Comparison of ENCODE assay signal across 11 cellular contexts in genomic region chr12:46357438-46358324, GRCh38. TPM values are rescaled to one million over a fixed set of nuclear protein-coding genes. Genes with fewer than 3 reads are reported as not detected.
A peak's percentile ranks its signal among the peaks of the same experiment; 100 is the strongest.
DNase-seq lines count a peak whose midpoint lies in the region; ATAC-seq, FAIRE-seq and TF ChIP-seq lines count a peak whose summit lies in the region.
"Had no signal": no experiment of that assay in that cellular context is flagged by ENCODE, and none has a peak within 500 bp of the region (broad histone marks: within the 10 kb centered on the region; RNA-seq: fewer than 3 reads in every experiment).

No MANE protein-coding gene starts in this region.

- H3K27me3 ChIP-seq in CD4-positive, alpha-beta memory T cell (ENCODE audit: insufficient read depth, low read length), result no peaks in the 10 kb centered on the region
- H3K27me3 ChIP-seq in astrocyte (ENCODE audit: insufficient read depth, low read length) (no peaks in the 10 kb centered on the region), HepG2 (ENCODE audit: control insufficient read depth in 1 of 2, insufficient read depth in 2 of 2, low read length in 2 of 2) (no peaks in the 10 kb centered on the region)

- H3K4me3 Mint-ChIP-seq in CD4-positive, alpha-beta memory T cell, result no peak overlapping the region
- peak overlapping the region; percentile 17 for H3K4me3 Mint-ChIP-seq in astrocyte (ENCODE audit: unreplicated experiment)
- H3K4me3 Mint-ChIP-seq: brain; stimulated activated naive CD8-positive, alpha-beta T cell treated with anti-CD3 and anti-CD28 coated beads, Interleukin-15, Interleukin-2, amounts not matched to agents 100 ng/mL and 50 ng/mL, for 24 hours; T-cell had no signal

- peaks cover 20% of the 10 kb centered on the region for H3K4me1 ChIP-seq in CD4-positive, alpha-beta memory T cell (ENCODE audit: insufficient read depth, low read length)
- H3K4me1 ChIP-seq in astrocyte (ENCODE audit: insufficient read depth, low read length) (no peaks in the 10 kb centered on the region), HepG2 (ENCODE audit: insufficient read depth, low read length) (peaks cover 16% of the 10 kb centered on the region)

- H3K4me2 ChIP-seq in astrocyte (ENCODE audit: low read length) (no peak overlapping the region), HepG2 (ENCODE audit: low read depth, low read length) (no peak overlapping the region)

- ATAC-seq in HepG2, result peak; percentile 59
- no peak for ATAC-seq in HG02981 (IDR thresholded peaks at IDR 0.05; ENCODE audit: unreplicated experiment)

- no peaks in the 10 kb centered on the region for H3K79me2 ChIP-seq in astrocyte (ENCODE audit: insufficient read depth, low read length)
- no peaks in the 10 kb centered on the region for H3K79me2 ChIP-seq in HepG2 (ENCODE audit: insufficient read depth, low read length)

- H3K9me3 ChIP-seq in CD4-positive, alpha-beta memory T cell (ENCODE audit: control insufficient read depth in 1 of 2, low read length in 2 of 2), result no peaks in the 10 kb centered on the region
- H3K9me3 ChIP-seq in astrocyte (ENCODE audit: insufficient read depth, low read depth, low read length) (no peaks in the 10 kb centered on the region), HepG2 (ENCODE audit: low read length) (no peaks in the 10 kb centered on the region)

- no peak overlapping the region for H2AFZ ChIP-seq in astrocyte (ENCODE audit: low read depth, low read length)
- H2AFZ ChIP-seq in HepG2 (ENCODE audit: low read length), result no peak overlapping the region

- peaks cover 13 to 48% (median 34%) of the 10 kb centered on the region in 4 donors for H3K4me1 Mint-ChIP-seq in CD4-positive, alpha-beta memory T cell
- H3K4me1 Mint-ChIP-seq in astrocyte (ENCODE audit: low read depth, unreplicated experiment), result peaks cover 11% of the 10 kb centered on the region
- H3K4me1 Mint-ChIP-seq: brain had no signal

- peak; percentile 71 to 89 for TF ChIP-seq POLR2A in HepG2 (IDR thresholded peaks at IDR 0.05; ENCODE audit: insufficient read depth in 1 of 2, low read depth in 2 of 2, low read length in 2 of 2)

- TF ChIP-seq CTCF in astrocyte (IDR thresholded peaks at IDR 0.05; ENCODE audit: insufficient read depth, low read depth, low read length), result no peak
- no peak for TF ChIP-seq CTCF in HepG2 (CRISPR knock-in tag; IDR thresholded peaks at IDR 0.05)

- BruUV-seq in HepG2 (replicated peaks; lab: Mats Ljungman, UMichigan), result no TSS peak

- peaks cover 33% of the 10 kb centered on the region for H3K36me3 ChIP-seq in CD4-positive, alpha-beta memory T cell (ENCODE audit: insufficient read depth, low read length)
- H3K36me3 ChIP-seq in astrocyte (ENCODE audit: insufficient read depth, low read length) (peaks cover 39% of the 10 kb centered on the region), HepG2 (replicated peaks in 1 of 2; ENCODE audit: control insufficient read depth in 1 of 2, insufficient read depth in 2 of 2, low read length in 2 of 2) (peaks cover 4 to 23% of the 10 kb centered on the region in 2 experiments)

- peak; percentile 60 for TF ChIP-seq RAD21 in HepG2 (CRISPR knock-in tag; IDR thresholded peaks at IDR 0.05)

- H3K9ac ChIP-seq in astrocyte (ENCODE audit: low read length), result no peak overlapping the region
- no peak overlapping the region for H3K9ac ChIP-seq in HepG2 (ENCODE audit: insufficient read depth, low read depth, low read length)

- H3K36me3 Mint-ChIP-seq in CD4-positive, alpha-beta memory T cell, result peaks cover 36 to 43% of the 10 kb centered on the region in 2 donors
- H3K36me3 Mint-ChIP-seq in astrocyte (ENCODE audit: low read depth, unreplicated experiment), result peaks cover 9% of the 10 kb centered on the region

- CTCF ChIA-PET in CD4-positive, alpha-beta memory T cell (lab: Charles Lee; ENCODE audit: partially characterized antibody), result interaction anchor here (1.0 to 1.7 kb wide), 2 partner anchors 13 to 287 kb away, joined by 3 read pairs; no protein-coding TSS in a partner anchor
- CTCF ChIA-PET in HEK293T (lab: Yijun Ruan, JAX), result no interaction called here
- CTCF ChIA-PET in HepG2 (lab: Yijun Ruan, JAX; ENCODE audit: low intra/inter-chr PET ratio, low total read pairs), result no interaction called here

- DNase-seq in CD4-positive, alpha-beta memory T cell, result no peak
- DNase-seq in HEK293T (ENCODE audit: extremely low spot score), result no peak
- peak; percentile 67 for DNase-seq in astrocyte (ENCODE audit: low read depth)
- peak; percentile 75 for DNase-seq in HepG2 (ENCODE audit: low spot score)
- DNase-seq in NCI-H2081 treated with DMSO at 0.1 percent for 48 hours (lab: John Stamatoyannopoulos, UW), result no peak
- no peak for DNase-seq in stimulated activated CD4-positive, alpha-beta T cell treated with anti-CD3 and anti-CD28 coated beads, Interleukin-4, amount 100 ng/mL, for 24 hours
- no peak for DNase-seq in NCI-H446 treated with DMSO at 0.1 percent for 48 hours (lab: John Stamatoyannopoulos, UW)
- DNase-seq: T-cell had no signal

- H3K9me3 Mint-ChIP-seq in CD4-positive, alpha-beta memory T cell, result no peaks in the 10 kb centered on the region
- no peaks in the 10 kb centered on the region for H3K9me3 Mint-ChIP-seq in astrocyte (ENCODE audit: unreplicated experiment)
- H3K9me3 Mint-ChIP-seq: brain; stimulated activated naive CD8-positive, alpha-beta T cell treated with anti-CD3 and anti-CD28 coated beads, Interleukin-15, Interleukin-2, amounts not matched to agents 100 ng/mL and 50 ng/mL, for 24 hours; T-cell had no signal

- FAIRE-seq in astrocyte (lab: Jason Lieb, UNC), result peak; percentile 80
- FAIRE-seq in HepG2 (lab: Jason Lieb, UNC), result peak; percentile 42

- H3K4me3 ChIP-seq in CD4-positive, alpha-beta memory T cell (ENCODE audit: low read length in 2 of 2), result no peak overlapping the region
- H3K4me3 ChIP-seq in astrocyte (ENCODE audit: insufficient read depth, low read depth, low read length) (no peak overlapping the region), HepG2 (replicated peaks in 1 of 3; ENCODE audit: insufficient read depth in 1 of 3, low read depth in 2 of 3, low read length in 3 of 3) (no peak overlapping the region)

- POLR2A ChIA-PET in CD4-positive, alpha-beta memory T cell (lab: Charles Lee; ENCODE audit: partially characterized antibody), result interaction anchor here (0.8 to 3.2 kb wide), 7 partner anchors 10 to 304 kb away, joined by 3 to 28 read pairs (median 3); no protein-coding TSS in a partner anchor
- POLR2A ChIA-PET in HEK293T (lab: Yijun Ruan, JAX) (interaction anchor here (0.6 to 1.2 kb wide), 2 partner anchors 12 to 14 kb away, joined by 3 to 4 read pairs; no protein-coding TSS in a partner anchor), HepG2 (lab: Yijun Ruan, JAX) (interaction anchor here (0.7 to 4.5 kb wide), 11 partner anchors 7 to 626 kb away, joined by 3 to 23 read pairs (median 4); no protein-coding TSS in a partner anchor)

- H4K20me1 ChIP-seq in astrocyte (ENCODE audit: insufficient read depth, low read length) (peaks cover 54% of the 10 kb centered on the region), HepG2 (ENCODE audit: insufficient read depth, low read length) (peaks cover 50% of the 10 kb centered on the region)

- WGBS in HepG2 (ENCODE audit: low lambda C conversion rate), result 3% methylated on average over 6 of the region's 6 CpGs

- no peak overlapping the region for H3K27ac ChIP-seq in CD4-positive, alpha-beta memory T cell (ENCODE audit: low read depth, low read length)
- H3K27ac ChIP-seq in astrocyte (ENCODE audit: low read depth, low read length) (no peak overlapping the region), HepG2 (ENCODE audit: extremely low read length, insufficient read depth, low read length) (peak overlapping the region; percentile 10)

- peak overlapping the region in 5 of 7 donors; percentile 4 to 77 (median 5) for H3K27ac Mint-ChIP-seq in CD4-positive, alpha-beta memory T cell
- H3K27ac Mint-ChIP-seq in astrocyte (ENCODE audit: unreplicated experiment), result peak overlapping the region; percentile 4
- H3K27ac Mint-ChIP-seq: stimulated activated naive CD8-positive, alpha-beta T cell treated with anti-CD3 and anti-CD28 coated beads, Interleukin-15, Interleukin-2, amounts not matched to agents 100 ng/mL and 50 ng/mL, for 24 hours had no signal

- in situ Hi-C loops in HepG2 (cut with HindIII; ENCODE audit: extremely low pct_ligation_motif_present, low pct_unique_long_range_greater_than_20kb), result no loop called here

- intact Hi-C loops in CD4-positive, alpha-beta memory T cell (cut with micrococcal nuclease), result no loop called here
- intact Hi-C loops in HepG2 (cut with micrococcal nuclease; ENCODE audit: unreplicated experiment), result loop anchor here (5.0 kb wide), 1 partner anchor 320 kb away; no protein-coding TSS in a partner anchor

- TF ChIP-seq EP300 in HepG2 (IDR thresholded peaks at IDR 0.05; ENCODE audit: low read depth in 2 of 2, low read length in 2 of 2), result no peak
- no peak; the same call in 1 of the 2 replicates for TF ChIP-seq EP300 in HepG2 (CRISPR knock-in tag; IDR thresholded peaks at IDR 0.05; ENCODE audit: borderline replicate concordance)

- H3K27me3 Mint-ChIP-seq in CD4-positive, alpha-beta memory T cell, result no peaks in the 10 kb centered on the region
- H3K27me3 Mint-ChIP-seq in astrocyte (ENCODE audit: low read depth, unreplicated experiment), result no peaks in the 10 kb centered on the region
- H3K27me3 Mint-ChIP-seq: stimulated activated naive CD8-positive, alpha-beta T cell treated with anti-CD3 and anti-CD28 coated beads, Interleukin-15, Interleukin-2, amounts not matched to agents 100 ng/mL and 50 ng/mL, for 24 hours; T-cell had no signal

RNA-seq across cellular contexts. Expression of gene SLC38A2, which starts 14.9 kb away (rescaled TPM):
- total RNA-seq in CD4-positive, alpha-beta memory T cell, result 100 to 1,000 TPM; 200 to 208 TPM
- polyA plus RNA-seq in CD4-positive, alpha-beta memory T cell, result 10 to 100 TPM; 46.8 to 73.6 TPM
- total RNA-seq in astrocyte (378 and 421 TPM in 2 replicates), HepG2 (2016; rRNA removed; fragmentation: Illumina TruSeq; extraction: Trizol) (230 and 368 TPM in 2 replicates)
- 31.8 and 45.4 TPM in 2 replicates for total RNA-seq in HepG2 (2016; cell fraction: cytosol; rRNA removed; fragmentation: Illumina TruSeq; extraction: Trizol; ENCODE audit: low read depth)
- total RNA-seq in HepG2 (2016; cell fraction: insoluble cytoplasmic fraction; rRNA removed; fragmentation: Illumina TruSeq; extraction: Trizol), result 210 and 375 TPM in 2 replicates
- 98.8 and 127 TPM in 2 replicates for total RNA-seq in HepG2 (2016; cell fraction: membrane; rRNA removed; fragmentation: Illumina TruSeq; extraction: Trizol)
- 947 and 961 TPM in 2 replicates for total RNA-seq in HepG2 (2016; cell fraction: nucleus; rRNA removed; fragmentation: Illumina TruSeq; extraction: Trizol)
- 861 and 880 TPM in 2 replicates for polyA plus RNA-seq in HepG2 (2011; rRNA removed)
- 346 and 636 TPM in 2 replicates for polyA plus RNA-seq in HepG2 (2011; cell fraction: cytosol; rRNA removed)
- polyA plus RNA-seq in HepG2 (2011; cell fraction: nucleus; rRNA removed), result 926 and 1,239 TPM in 2 replicates
- 836 and 868 TPM in 2 replicates for polyA plus RNA-seq in HepG2 (2012)
- 8.1 TPM in 2 replicates for polyA plus RNA-seq in HepG2 (2016; cell fraction: cytosol; fragmentation: Illumina TruSeq; extraction: Trizol; ENCODE audit: low read depth)
- 138 and 148 TPM in 2 replicates for polyA plus RNA-seq in HepG2 (2016; cell fraction: insoluble cytoplasmic fraction; fragmentation: Illumina TruSeq; extraction: Trizol; ENCODE audit: low read depth)
- polyA plus RNA-seq in HepG2 (2016; cell fraction: membrane; fragmentation: Illumina TruSeq; extraction: Trizol; ENCODE audit: low read depth), result 24.1 and 28.9 TPM in 2 replicates
- polyA plus RNA-seq in HepG2 (2016; cell fraction: nucleus; fragmentation: Illumina TruSeq; extraction: Trizol; ENCODE audit: insufficient read depth, low read depth), result 882 and 909 TPM in 2 replicates
- polyA minus RNA-seq in HepG2 (2011; rRNA and poly(A)+ RNA removed; ENCODE audit: low replicate concordance), result 406 and 1,055 TPM in 2 replicates
- polyA minus RNA-seq in HepG2 (2011; cell fraction: cytosol; rRNA and poly(A)+ RNA removed), result 1,075 and 1,302 TPM in 2 replicates
- 2,125 and 2,864 TPM in 2 replicates for polyA minus RNA-seq in HepG2 (2011; cell fraction: nucleus; rRNA and poly(A)+ RNA removed)

Comparison
In these comparisons a context has a peak if more than half of its experiments do, and no peak if none do; other contexts are left out.
1. DNase-seq: peak in astrocyte (single experiment) and HepG2 (single experiment); none in CD4-positive, alpha-beta memory T cell (0 of 5), HEK293T (single experiment), NCI-H2081 treated with DMSO at 0.1 percent for 48 hours (single experiment), stimulated activated CD4-positive, alpha-beta T cell treated with anti-CD3 and anti-CD28 coated beads, Interleukin-4, amount 100 ng/mL, for 24 hours (single experiment) and NCI-H446 treated with DMSO at 0.1 percent for 48 hours (single experiment).